Comparison of ENCODE assay signal across 15 cellular contexts in the genomic region with DNA sequence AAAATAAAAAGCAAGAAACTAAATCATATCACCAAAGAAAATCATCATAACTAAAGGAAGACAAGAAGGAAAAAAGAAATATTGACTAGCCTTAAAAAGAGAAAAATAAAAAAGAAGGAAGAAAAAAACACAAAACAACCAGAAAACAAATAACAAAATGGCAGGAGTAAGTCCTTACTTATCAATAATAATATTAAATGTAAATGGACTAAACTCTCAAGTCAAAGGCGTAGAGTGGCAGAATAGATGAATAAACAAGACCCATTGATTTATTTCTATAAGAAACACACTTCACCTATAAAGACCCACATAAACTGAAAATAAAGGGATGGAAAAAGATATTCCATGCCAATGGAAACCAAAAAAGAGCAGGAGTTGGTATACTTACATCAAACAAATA. TPM values are rescaled to one million over a fixed set of nuclear protein-coding genes. Genes with fewer than 3 reads are reported as not detected.
"Had no signal": no experiment of that assay in that cellular context is flagged by ENCODE, and none has a peak within 500 bp of the region (broad histone marks: within the 10 kb centered on the region; RNA-seq: fewer than 3 reads in every experiment).

No MANE protein-coding gene starts in this region.

RNA-seq across cellular contexts. Expression of a gene that starts 40.9 kb away (rescaled TPM):
- total RNA-seq: hepatocyte; kidney epithelial cell; left cardiac atrium; left colon; left lobe of liver; left lung; left ventricle myocardium inferior; left ventricle myocardium superior; liver; lung microvascular endothelial cell; mammary epithelial cell; mucosa of descending colon; naive thymus-derived CD4-positive, alpha-beta T cell had no signal
- polyA plus RNA-seq: hepatocyte; immature natural killer cell; keratinocyte; liver; mammary epithelial cell; naive thymus-derived CD4-positive, alpha-beta T cell had no signal
